ENCODE assay signal across 26 cellular contexts in the genomic region with DNA sequence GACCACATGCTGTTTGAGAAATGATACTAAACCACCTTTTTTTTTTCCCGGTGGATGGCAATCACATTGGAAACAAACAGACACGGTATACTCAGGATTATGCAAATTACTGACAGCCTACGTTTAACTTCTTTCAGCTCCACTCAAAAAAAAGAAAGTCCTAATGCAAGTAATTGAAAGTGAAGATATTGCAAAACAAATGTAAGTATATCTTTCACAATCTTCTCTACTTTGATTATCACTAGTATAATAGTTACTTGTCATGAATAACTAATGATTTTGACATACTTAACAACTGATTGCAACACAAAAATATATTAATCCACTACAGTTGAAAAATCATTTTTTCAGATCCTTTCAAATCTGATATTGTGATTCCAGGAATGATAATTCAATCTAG. TPM values are rescaled to one million over a fixed set of nuclear protein-coding genes. Genes with fewer than 3 reads are reported as not detected.
DNase-seq lines count a peak whose midpoint lies in the region; ATAC-seq and TF ChIP-seq lines count a peak whose summit lies in the region.
"Had no signal": no experiment of that assay in that cellular context is flagged by ENCODE, and none has a peak within 500 bp of the region (broad histone marks: within the 10 kb centered on the region; RNA-seq: fewer than 3 reads in every experiment).

No MANE protein-coding gene starts in this region.

- ATAC-seq in natural killer cell treated with Interleukin-12 subunit alpha and Interleukin-12 subunit beta and Interleukin-15 and Interleukin-18, amount 100 ng/mL, for 72 hours = no peak
- ATAC-seq in natural killer cell = no peak
- no peak for ATAC-seq in GM18502 (IDR thresholded peaks at IDR 0.05; ENCODE audit: poor library complexity, unreplicated experiment)
- no peak for ATAC-seq in HG03342 (IDR thresholded peaks at IDR 0.05; ENCODE audit: unreplicated experiment)
- ATAC-seq: activated CD4-positive, alpha-beta T cell treated with anti-CD3 and anti-CD28 coated beads for 36 hours; activated T-helper 17 cell treated with anti-CD3 and anti-CD28 coated beads, Interleukin-2, amount 50 U/mL, for 72 hours; sciatic nerve; stimulated activated naive CD8-positive, alpha-beta T cell treated with anti-CD3 and anti-CD28 coated beads, Interleukin-15, amount 100 ng/mL, for 72 hours had no signal

- no peaks in the 10 kb centered on the region for H3K9me3 ChIP-seq in OCI-LY3 (ENCODE audit: insufficient read depth, low read length)
- H3K9me3 ChIP-seq in endocrine pancreas (ENCODE audit: control insufficient read depth, low read length) = no peaks in the 10 kb centered on the region
- H3K9me3 ChIP-seq: BLaER1, neutrophil, thyroid gland had no signal

- no peaks in the 10 kb centered on the region for H3K36me3 Mint-ChIP-seq in natural killer cell treated with Interleukin-12 subunit alpha and Interleukin-12 subunit beta and Interleukin-15 and Interleukin-18, amount 100 ng/mL, for 72 hours
- H3K36me3 Mint-ChIP-seq in natural killer cell = no peaks in the 10 kb centered on the region
- H3K36me3 Mint-ChIP-seq: activated naive CD8-positive, alpha-beta T cell had no signal

- no peak overlapping the region for H3K27ac ChIP-seq in OCI-LY3 (ENCODE audit: low read length)
- H3K27ac ChIP-seq: BLaER1, neutrophil, thyroid gland had no signal

- no peaks in the 10 kb centered on the region for H3K36me3 ChIP-seq in OCI-LY3 (replicated peaks; ENCODE audit: low read depth, low read length)
- no peaks in the 10 kb centered on the region for H3K36me3 ChIP-seq in endocrine pancreas (ENCODE audit: control insufficient read depth, insufficient read depth, low read length)
- H3K36me3 ChIP-seq: BLaER1, neutrophil, thyroid gland had no signal

- H3K27me3 ChIP-seq in OCI-LY3 (ENCODE audit: low read depth, low read length) (no peaks in the 10 kb centered on the region), endocrine pancreas (ENCODE audit: control insufficient read depth, insufficient read depth, low read length) (no peaks in the 10 kb centered on the region)
- H3K27me3 ChIP-seq: BLaER1, neutrophil, thyroid gland had no signal

- peaks cover 10 to 11% of the 10 kb centered on the region in 2 donors for H3K4me1 Mint-ChIP-seq in natural killer cell treated with Interleukin-12 subunit alpha and Interleukin-12 subunit beta and Interleukin-15 and Interleukin-18, amount 100 ng/mL, for 72 hours (ENCODE audit: low read depth in 2 of 2)
- peaks cover 8 to 14% of the 10 kb centered on the region in 2 donors for H3K4me1 Mint-ChIP-seq in natural killer cell
- H3K4me1 Mint-ChIP-seq: activated T-helper 17 cell treated with anti-CD3 and anti-CD28 coated beads, Interleukin-2, amount 50 U/mL, for 72 hours; stimulated activated naive CD8-positive, alpha-beta T cell treated with anti-CD3 and anti-CD28 coated beads, Interleukin-15, amount 100 ng/mL, for 72 hours had no signal

- no peak for DNase-seq in natural killer cell treated with Interleukin-12 subunit alpha and Interleukin-12 subunit beta and Interleukin-15 and Interleukin-18, amount 100 ng/mL, for 72 hours (ENCODE audit: low spot score)
- DNase-seq in natural killer cell (no peak), LoVo (ENCODE audit: low spot score) (no peak)
- DNase-seq in activated naive CD4-positive, alpha-beta T cell (lab: John Stamatoyannopoulos, UW) = no peak
- DNase-seq: activated CD4-positive, alpha-beta T cell treated with anti-CD3 and anti-CD28 coated beads for 36 hours; aorta; DMS79; HCEC 1CT; mesendoderm; NCI-H1105 treated with DMSO at 0.1 percent for 48 hours; NCI-H187 treated with DMSO at 0.1 percent for 48 hours; NCI-H2171; SHP77 treated with DMSO at 0.1 percent for 48 hours; stimulated activated CD8-positive, alpha-beta memory T cell treated with anti-CD3 and anti-CD28 coated beads, Interleukin-4, amount 100 ng/mL, for 48 hours; stimulated activated naive CD8-positive, alpha-beta T cell treated with anti-CD3 and anti-CD28 coated beads, Interleukin-15, amount 100 ng/mL, for 72 hours; thyroid gland had no signal

- H3K4me2 ChIP-seq in OCI-LY3 (ENCODE audit: low read length) = peak overlapping the region; percentile 30; the same call in 1 of the 2 replicates
- H3K4me2 ChIP-seq: BLaER1 had no signal

- H2AFZ ChIP-seq in OCI-LY3 (ENCODE audit: low read depth, low read length) = no peak overlapping the region

- H3K4me1 ChIP-seq in OCI-LY3 (ENCODE audit: low read length) (peaks cover 18% of the 10 kb centered on the region), endocrine pancreas (ENCODE audit: control insufficient read depth, insufficient read depth, low read length) (peaks cover 20% of the 10 kb centered on the region)

- TF ChIP-seq CTCF in natural killer cell (IDR thresholded peaks at IDR 0.05) = no peak
- TF ChIP-seq CTCF in OCI-LY3 (IDR thresholded peaks at IDR 0.05; ENCODE audit: low read depth, low read length) = no peak

- peak overlapping the region; percentile 23 to 70 for H3K27ac Mint-ChIP-seq in natural killer cell treated with Interleukin-12 subunit alpha and Interleukin-12 subunit beta and Interleukin-15 and Interleukin-18, amount 100 ng/mL, for 72 hours
- H3K27ac Mint-ChIP-seq in natural killer cell = no peak overlapping the region
- H3K27ac Mint-ChIP-seq: activated CD4-positive, alpha-beta T cell treated with anti-CD3 and anti-CD28 coated beads for 36 hours; activated naive CD8-positive, alpha-beta T cell; activated T-helper 17 cell treated with anti-CD3 and anti-CD28 coated beads, Interleukin-2, amount 50 U/mL, for 72 hours; stimulated activated naive CD8-positive, alpha-beta T cell treated with anti-CD3 and anti-CD28 coated beads, Interleukin-15, amount 100 ng/mL, for 72 hours; T-helper 2 cell treated with Interferon-gamma antibody and Interleukin-4, amounts not matched to agents 5 μg/mL and 100 μg/mL, for 36 hours had no signal

- peaks cover 20% of the 10 kb centered on the region for H3K79me2 ChIP-seq in OCI-LY3 (ENCODE audit: low read length)

- H3K4me3 ChIP-seq in OCI-LY3 (ENCODE audit: low read length) (no peak overlapping the region), endocrine pancreas (ENCODE audit: control insufficient read depth, insufficient read depth, low read length) (peak overlapping the region; percentile 30)
- H3K4me3 ChIP-seq: BLaER1, thyroid gland had no signal

- intact Hi-C loops in natural killer cell (cut with micrococcal nuclease) = no loop called here

- no peak overlapping the region for H3K4me3 Mint-ChIP-seq in natural killer cell treated with Interleukin-12 subunit alpha and Interleukin-12 subunit beta and Interleukin-15 and Interleukin-18, amount 100 ng/mL, for 72 hours
- no peak overlapping the region for H3K4me3 Mint-ChIP-seq in natural killer cell
- H3K4me3 Mint-ChIP-seq: activated CD4-positive, alpha-beta T cell treated with anti-CD3 and anti-CD28 coated beads for 36 hours; activated naive CD8-positive, alpha-beta T cell; activated T-helper 17 cell treated with anti-CD3 and anti-CD28 coated beads, Interleukin-2, amount 50 U/mL, for 72 hours; stimulated activated naive CD8-positive, alpha-beta T cell treated with anti-CD3 and anti-CD28 coated beads, Interleukin-15, amount 100 ng/mL, for 72 hours; T-helper 2 cell treated with Interferon-gamma antibody and Interleukin-4, amounts not matched to agents 5 μg/mL and 100 μg/mL, for 36 hours had no signal

- no peak overlapping the region for H3K9ac ChIP-seq in OCI-LY3 (ENCODE audit: low read length)
- H3K9ac ChIP-seq in endocrine pancreas (ENCODE audit: control insufficient read depth, insufficient read depth, low read length) = no peak overlapping the region
- H3K9ac ChIP-seq: BLaER1 had no signal

- no peaks in the 10 kb centered on the region for H3K9me3 Mint-ChIP-seq in natural killer cell treated with Interleukin-12 subunit alpha and Interleukin-12 subunit beta and Interleukin-15 and Interleukin-18, amount 100 ng/mL, for 72 hours
- no peaks in the 10 kb centered on the region for H3K9me3 Mint-ChIP-seq in natural killer cell
- H3K9me3 Mint-ChIP-seq: activated T-helper 17 cell treated with anti-CD3 and anti-CD28 coated beads, Interleukin-2, amount 50 U/mL, for 72 hours; stimulated activated naive CD8-positive, alpha-beta T cell treated with anti-CD3 and anti-CD28 coated beads, Interleukin-15, amount 100 ng/mL, for 72 hours; T-helper 2 cell treated with Interferon-gamma antibody and Interleukin-4, amounts not matched to agents 5 μg/mL and 100 μg/mL, for 36 hours had no signal

- no peaks in the 10 kb centered on the region for H4K20me1 ChIP-seq in OCI-LY3 (ENCODE audit: insufficient read depth, low read length)

- H3K27me3 Mint-ChIP-seq in natural killer cell treated with Interleukin-12 subunit alpha and Interleukin-12 subunit beta and Interleukin-15 and Interleukin-18, amount 100 ng/mL, for 72 hours = no peaks in the 10 kb centered on the region
- H3K27me3 Mint-ChIP-seq in natural killer cell (ENCODE audit: low read depth in 2 of 2) = no peaks in the 10 kb centered on the region
- H3K27me3 Mint-ChIP-seq: activated CD4-positive, alpha-beta T cell treated with anti-CD3 and anti-CD28 coated beads for 36 hours; activated naive CD8-positive, alpha-beta T cell; activated T-helper 17 cell treated with anti-CD3 and anti-CD28 coated beads, Interleukin-2, amount 50 U/mL, for 72 hours; stimulated activated naive CD8-positive, alpha-beta T cell treated with anti-CD3 and anti-CD28 coated beads, Interleukin-15, amount 100 ng/mL, for 72 hours had no signal

RNA-seq across cellular contexts. Expression of a gene that starts 2.6 kb away (rescaled TPM):
- total RNA-seq in natural killer cell treated with Interleukin-12 subunit alpha and Interleukin-12 subunit beta and Interleukin-15 and Interleukin-18, amount 100 ng/mL, for 72 hours = 100 to 1,000 TPM in 1 of 2 donors, 10 to 100 TPM in 1; 99.0 to 105 TPM
- 100 to 1,000 TPM; 133 to 154 (median 138) TPM for total RNA-seq in natural killer cell

Comparison
In these comparisons a context has a peak if more than half of its experiments do, and no peak if none do; other contexts are left out.
1. H3K27ac Mint-ChIP-seq: peak in natural killer cell treated with Interleukin-12 subunit alpha and Interleukin-12 subunit beta and Interleukin-15 and Interleukin-18, amount 100 ng/mL, for 72 hours (2 of 2); none in natural killer cell (0 of 2).